Comparison of ENCODE assay signal across 18 cellular contexts in genomic region chr15:67152429-67152828, GRCh38.
A peak's percentile ranks its signal among the peaks of the same experiment; 100 is the strongest.
DNase-seq lines count a peak whose midpoint lies in the region; ATAC-seq, FAIRE-seq and TF ChIP-seq lines count a peak whose summit lies in the region.
"Had no signal": no experiment of that assay in that cellular context is flagged by ENCODE, and none has a peak within 500 bp of the region (broad histone marks: within the 10 kb centered on the region; RNA-seq: fewer than 3 reads in every experiment).

No MANE protein-coding gene starts in this region.

- H3K27me3 ChIP-seq in CD4-positive, CD25-positive, alpha-beta regulatory T cell (ENCODE audit: control insufficient read depth, insufficient read depth, low read length): no peaks in the 10 kb centered on the region
- H3K27me3 ChIP-seq in HUES64 (ENCODE audit: insufficient read depth, low read length) (no peaks in the 10 kb centered on the region; the same call in 1 of the 2 replicates), astrocyte (ENCODE audit: insufficient read depth, low read length) (no peaks in the 10 kb centered on the region), right cardiac atrium (ENCODE audit: control insufficient read depth, insufficient read depth) (no peaks in the 10 kb centered on the region)
- H3K27me3 ChIP-seq: dorsolateral prefrontal cortex, heart left ventricle had no signal

- 36% methylated on average over 1 of the region's 1 CpG for WGBS in HUES64
- 63% methylated on average over 1 of the region's 1 CpG for WGBS in right cardiac atrium

- H3K4me1 Mint-ChIP-seq in CD4-positive, CD25-positive, alpha-beta regulatory T cell: peaks cover 29 to 71% (median 54%) of the 10 kb centered on the region in 4 donors
- peaks cover 51% of the 10 kb centered on the region for H3K4me1 Mint-ChIP-seq in astrocyte (ENCODE audit: low read depth, unreplicated experiment)

- peak overlapping the region in 2 of 4 donors; percentile 7 to 65 for H3K4me3 Mint-ChIP-seq in CD4-positive, CD25-positive, alpha-beta regulatory T cell
- no peak overlapping the region for H3K4me3 Mint-ChIP-seq in astrocyte (ENCODE audit: unreplicated experiment)

- TF ChIP-seq CTCF in astrocyte (IDR thresholded peaks at IDR 0.05; ENCODE audit: insufficient read depth, low read depth, low read length): no peak

- peaks cover 83% of the 10 kb centered on the region for H3K79me2 ChIP-seq in astrocyte (ENCODE audit: insufficient read depth, low read length)

- H3K9ac ChIP-seq in HUES64 (ENCODE audit: low read depth, low read length): no peak overlapping the region
- H3K9ac ChIP-seq in astrocyte (ENCODE audit: low read length): no peak overlapping the region

- ATAC-seq in CD4-positive, CD25-positive, alpha-beta regulatory T cell (ENCODE audit: low read depth in 2 of 2): no peak
- ATAC-seq in sciatic nerve (no peak), right cardiac atrium (no peak), HG03354 (IDR thresholded peaks at IDR 0.05; ENCODE audit: poor library complexity, severe bottlenecking, unreplicated experiment) (no peak)
- ATAC-seq in activated CD4-positive, CD25-positive, alpha-beta regulatory T cell treated with anti-CD3 and anti-CD28 coated beads, Interleukin-2, amount 50 U/mL, for 24 hours: no peak
- ATAC-seq: esophagus mucosa, heart left ventricle had no signal

- FAIRE-seq in astrocyte (lab: Jason Lieb, UNC): no peak
- FAIRE-seq: bronchial epithelial cell had no signal

- intact Hi-C loops in sciatic nerve (cut with DNase I): no loop called here
- intact Hi-C loops in right cardiac atrium (cut with DNase I): no loop called here

- peaks cover 24% of the 10 kb centered on the region for H3K36me3 Mint-ChIP-seq in CD4-positive, CD25-positive, alpha-beta regulatory T cell
- H3K36me3 Mint-ChIP-seq in astrocyte (ENCODE audit: low read depth, unreplicated experiment): peaks cover 9% of the 10 kb centered on the region

- H3K9me3 Mint-ChIP-seq in CD4-positive, CD25-positive, alpha-beta regulatory T cell: peaks cover 0 to 2% (median 0%) of the 10 kb centered on the region in 7 donors
- no peaks in the 10 kb centered on the region for H3K9me3 Mint-ChIP-seq in astrocyte (ENCODE audit: unreplicated experiment)

- no peak overlapping the region for H3K27ac ChIP-seq in CD4-positive, CD25-positive, alpha-beta regulatory T cell (ENCODE audit: insufficient read depth, low read length, poor library complexity, severe bottlenecking)
- peak overlapping the region; percentile 56; the same call in 1 of the 2 replicates for H3K27ac ChIP-seq in HUES64 (ENCODE audit: low read depth, low read length)
- peak overlapping the region; percentile 21 for H3K27ac ChIP-seq in astrocyte (ENCODE audit: low read depth, low read length)
- H3K27ac ChIP-seq in right cardiac atrium (ENCODE audit: low read length): no peak overlapping the region
- H3K27ac ChIP-seq: dorsolateral prefrontal cortex, thoracic aorta, VCaP had no signal

- H3K9me3 ChIP-seq in CD4-positive, CD25-positive, alpha-beta regulatory T cell (ENCODE audit: control insufficient read depth in 2 of 2, low read length in 2 of 2): no peaks in the 10 kb centered on the region
- H3K9me3 ChIP-seq in HUES64 (ENCODE audit: insufficient read depth, low read depth, low read length): no peaks in the 10 kb centered on the region
- H3K9me3 ChIP-seq in astrocyte (ENCODE audit: insufficient read depth, low read depth, low read length): no peaks in the 10 kb centered on the region
- no peaks in the 10 kb centered on the region for H3K9me3 ChIP-seq in right cardiac atrium (ENCODE audit: control insufficient read depth, low read length)
- H3K9me3 ChIP-seq: heart left ventricle, thoracic aorta had no signal

- H3K36me3 ChIP-seq in CD4-positive, CD25-positive, alpha-beta regulatory T cell (ENCODE audit: control insufficient read depth, insufficient read depth, low read length): peaks cover 10% of the 10 kb centered on the region
- H3K36me3 ChIP-seq in HUES64 (ENCODE audit: insufficient read depth, low read length): no peaks in the 10 kb centered on the region
- H3K36me3 ChIP-seq in astrocyte (ENCODE audit: insufficient read depth, low read length): peaks cover 3% of the 10 kb centered on the region
- H3K36me3 ChIP-seq: heart left ventricle, thoracic aorta had no signal

- no peak overlapping the region for H3K4me2 ChIP-seq in astrocyte (ENCODE audit: low read length)

- H2AFZ ChIP-seq in astrocyte (ENCODE audit: low read depth, low read length): no peak overlapping the region

- peak overlapping the region in 2 of 3 donors; percentile 29 to 46 for H3K27ac Mint-ChIP-seq in CD4-positive, CD25-positive, alpha-beta regulatory T cell
- H3K27ac Mint-ChIP-seq in astrocyte (ENCODE audit: unreplicated experiment): peak overlapping the region; percentile 36

- H4K20me1 ChIP-seq in astrocyte (ENCODE audit: insufficient read depth, low read length): peaks cover 5% of the 10 kb centered on the region

- H3K27me3 Mint-ChIP-seq in CD4-positive, CD25-positive, alpha-beta regulatory T cell: no peaks in the 10 kb centered on the region
- no peaks in the 10 kb centered on the region for H3K27me3 Mint-ChIP-seq in astrocyte (ENCODE audit: low read depth, unreplicated experiment)

- no peak for DNase-seq in CD4-positive, CD25-positive, alpha-beta regulatory T cell
- DNase-seq in astrocyte (ENCODE audit: low read depth) (no peak), sciatic nerve (ENCODE audit: low spot score) (peak; percentile 2), right cardiac atrium (no peak), GM03348 (ENCODE audit: low spot score) (no peak)
- DNase-seq: activated naive CD4-positive, alpha-beta T cell treated with Interleukin-2 at 50 U/mL for 16 hours; dorsolateral prefrontal cortex; heart left ventricle; NCI-H1048; stimulated activated CD4-positive, alpha-beta T cell treated with anti-CD3 and anti-CD28 coated beads, Interleukin-2, amount 100 ng/mL, for 48 hours; T-helper 1 cell had no signal

- H3K4me1 ChIP-seq in CD4-positive, CD25-positive, alpha-beta regulatory T cell (ENCODE audit: control insufficient read depth, insufficient read depth, low read length, poor library complexity, severe bottlenecking): peaks cover 31% of the 10 kb centered on the region
- H3K4me1 ChIP-seq in HUES64 (ENCODE audit: insufficient read depth, low read length) (peaks cover 47% of the 10 kb centered on the region), astrocyte (ENCODE audit: insufficient read depth, low read length) (peaks cover 36% of the 10 kb centered on the region), right cardiac atrium (ENCODE audit: control insufficient read depth, insufficient read depth, low read length) (peaks cover 16% of the 10 kb centered on the region)

- no peak overlapping the region for H3K4me3 ChIP-seq in CD4-positive, CD25-positive, alpha-beta regulatory T cell (ENCODE audit: low read depth, low read length)
- H3K4me3 ChIP-seq in HUES64 (ENCODE audit: low read length) (no peak overlapping the region), astrocyte (ENCODE audit: insufficient read depth, low read depth, low read length) (no peak overlapping the region), right cardiac atrium (ENCODE audit: low read length) (no peak overlapping the region)
- H3K4me3 ChIP-seq: dorsolateral prefrontal cortex, heart left ventricle, thoracic aorta had no signal

Comparison
In these comparisons a context has a peak if more than half of its experiments do, and no peak if none do; other contexts are left out.
1. H3K27ac ChIP-seq: peak in HUES64 (single experiment) and astrocyte (single experiment); none in CD4-positive, CD25-positive, alpha-beta regulatory T cell (single experiment) and right cardiac atrium (single experiment).